9 cellular contexts compared by ENCODE assay signal in the genomic region with DNA sequence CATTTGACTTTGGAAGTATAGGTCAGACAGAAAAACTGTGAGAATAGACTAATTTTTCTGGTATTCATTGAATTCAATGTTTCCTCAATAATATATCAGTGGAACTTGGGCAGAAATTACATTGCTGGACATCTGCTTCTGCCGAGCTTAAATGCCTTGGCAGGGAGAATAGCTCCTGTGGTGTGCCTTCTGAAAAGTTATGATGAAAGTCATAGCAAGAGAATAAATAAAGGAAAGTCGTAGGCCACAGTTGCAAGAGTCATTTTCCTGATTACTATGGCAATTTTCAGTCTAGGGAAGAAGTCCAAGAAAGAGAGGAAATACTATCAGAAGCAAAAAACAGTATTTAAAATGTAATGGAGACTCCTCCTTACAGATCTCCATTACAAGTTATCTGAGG.
"Had no signal": no experiment of that assay in that cellular context is flagged by ENCODE, and none has a peak within 500 bp of the region (broad histone marks: within the 10 kb centered on the region; RNA-seq: fewer than 3 reads in every experiment).

No MANE protein-coding gene starts in this region.

- H3K27ac Mint-ChIP-seq: HFFc6, IgD-negative memory B cell had no signal

- H3K27ac ChIP-seq: GM23248, HL-60 had no signal

- DNase-seq: GM23248, GOT3, H7, HFFc6 had no signal

- H3K36me3 Mint-ChIP-seq: IgD-negative memory B cell had no signal

- ATAC-seq: HCT116, HepG2 had no signal

- H3K36me3 ChIP-seq: HAP-1 had no signal

- H3K9me3 ChIP-seq: HAP-1 had no signal

- H3K4me1 Mint-ChIP-seq: IgD-negative memory B cell had no signal

- H3K4me3 ChIP-seq: GM23248, HAP-1 had no signal

- H3K27me3 Mint-ChIP-seq: IgD-negative memory B cell had no signal

- H3K4me3 Mint-ChIP-seq: HFFc6, IgD-negative memory B cell had no signal
